ENCODE assay signal across 14 cellular contexts in the genomic region with DNA sequence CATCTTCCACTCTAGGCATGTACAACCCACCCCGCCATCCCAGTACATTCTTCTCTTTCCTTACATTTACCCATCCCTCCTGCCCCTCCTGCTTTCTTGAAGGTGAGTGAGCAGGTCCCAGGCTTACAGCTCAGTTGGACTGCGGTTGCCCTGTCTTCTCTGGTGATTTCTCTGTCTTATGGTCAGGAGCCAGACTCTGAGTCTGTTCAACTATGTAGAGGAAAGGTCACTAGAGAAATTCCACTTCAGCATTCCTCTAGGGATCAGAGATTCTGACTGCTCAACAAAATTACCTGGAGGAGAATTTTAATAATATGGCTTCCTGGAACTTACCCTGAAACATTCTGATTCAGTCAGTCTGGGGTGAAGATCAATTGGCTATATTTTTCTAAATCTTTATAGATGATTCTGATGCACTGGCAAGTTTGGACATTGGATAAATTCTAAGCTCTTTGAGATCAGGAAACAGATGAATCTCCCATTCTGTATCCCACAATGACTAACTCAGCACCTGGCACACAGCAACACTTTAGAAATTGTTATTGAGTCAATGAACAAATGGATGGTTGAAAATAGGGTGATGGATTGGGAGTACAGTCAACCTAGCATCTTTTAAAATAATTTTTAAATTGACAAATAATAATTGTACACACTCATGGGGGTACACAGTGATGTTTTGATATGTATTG.
DNase-seq lines count a peak whose midpoint lies in the region; ATAC-seq, FAIRE-seq and TF ChIP-seq lines count a peak whose summit lies in the region.
"Had no signal": no experiment of that assay in that cellular context is flagged by ENCODE, and none has a peak within 500 bp of the region (broad histone marks: within the 10 kb centered on the region; RNA-seq: fewer than 3 reads in every experiment).

No MANE protein-coding gene starts in this region.

- FAIRE-seq in A549 (lab: Jason Lieb, UNC): peak; percentile 36
- no peak for FAIRE-seq in HepG2 (lab: Jason Lieb, UNC)
- FAIRE-seq: GM12891 had no signal

- no TSS peak for BruUV-seq in HepG2 (replicated peaks; lab: Mats Ljungman, UMichigan)

- POLR2A ChIA-PET in A549 (lab: Yijun Ruan, JAX): no interaction called here
- POLR2A ChIA-PET in HepG2 (lab: Yijun Ruan, JAX): interaction anchor here (0.8 to 1.5 kb wide), 6 partner anchors 8 to 49 kb away, joined by 3 to 5 read pairs (median 3); no protein-coding TSS in a partner anchor

- no peak overlapping the region for H3K9ac ChIP-seq in HepG2 (ENCODE audit: insufficient read depth, low read depth, low read length)

- H3K27ac Mint-ChIP-seq in brain: peak overlapping the region in 3 of 5 experiments; percentile 49 to 70 (median 49)
- no peak overlapping the region for H3K27ac Mint-ChIP-seq in activated CD8-positive, alpha-beta memory T cell treated with anti-CD3 and anti-CD28 coated beads, Interleukin-2, amount 10 ng/mL, durations not matched to agents 7 days and 5 days
- H3K27ac Mint-ChIP-seq: CD4-positive, alpha-beta T cell had no signal

- H4K20me1 ChIP-seq in HepG2 (ENCODE audit: insufficient read depth, low read length): no peaks in the 10 kb centered on the region

- no peak for TF ChIP-seq POLR2A in A549 (IDR thresholded peaks at IDR 0.05; ENCODE audit: low read length)
- TF ChIP-seq POLR2A in HepG2 (IDR thresholded peaks at IDR 0.05; ENCODE audit: insufficient read depth in 1 of 2, low read depth in 2 of 2, low read length in 2 of 2): no peak

- H3K4me3 ChIP-seq in A549 (no peak overlapping the region), HepG2 (replicated peaks in 1 of 3; ENCODE audit: insufficient read depth in 1 of 3, low read depth in 2 of 3, low read length in 3 of 3) (no peak overlapping the region)
- H3K4me3 ChIP-seq: prostate gland had no signal

- no peaks in the 10 kb centered on the region for H3K36me3 Mint-ChIP-seq in brain
- H3K36me3 Mint-ChIP-seq in activated CD8-positive, alpha-beta memory T cell treated with anti-CD3 and anti-CD28 coated beads, Interleukin-2, amount 10 ng/mL, durations not matched to agents 7 days and 5 days: peaks cover 17% of the 10 kb centered on the region

- peaks cover 0 to 5% (median 0%) of the 10 kb centered on the region in 5 experiments for H3K9me3 Mint-ChIP-seq in brain
- peaks cover 3% of the 10 kb centered on the region for H3K9me3 Mint-ChIP-seq in activated CD8-positive, alpha-beta memory T cell treated with anti-CD3 and anti-CD28 coated beads, Interleukin-2, amount 10 ng/mL, durations not matched to agents 7 days and 5 days (ENCODE audit: low read depth)
- H3K9me3 Mint-ChIP-seq: CD4-positive, alpha-beta T cell had no signal

- TF ChIP-seq CTCF in A549 (IDR thresholded peaks at IDR 0.05) (no peak), brain (conservative IDR thresholded peaks at IDR 0.05) (no peak), HepG2 (CRISPR knock-in tag; IDR thresholded peaks at IDR 0.05) (no peak)

- in situ Hi-C loops in HepG2 (cut with HindIII; ENCODE audit: extremely low pct_ligation_motif_present, low pct_unique_long_range_greater_than_20kb): no loop called here

- peaks cover 40% of the 10 kb centered on the region for H3K4me1 Mint-ChIP-seq in brain
- peaks cover 69% of the 10 kb centered on the region for H3K4me1 Mint-ChIP-seq in activated CD8-positive, alpha-beta memory T cell treated with anti-CD3 and anti-CD28 coated beads, Interleukin-2, amount 10 ng/mL, durations not matched to agents 7 days and 5 days

- H3K4me2 ChIP-seq in A549 (peak overlapping the region; percentile 31; the same call in 2 of the 3 replicates), HepG2 (ENCODE audit: low read depth, low read length) (no peak overlapping the region)

- H3K79me2 ChIP-seq in HepG2 (ENCODE audit: insufficient read depth, low read length): no peaks in the 10 kb centered on the region

- TF ChIP-seq RAD21 in A549 (conservative IDR thresholded peaks at IDR 0.05 in 1 of 2, IDR thresholded peaks at IDR 0.05 in 1 of 2) (no peak), HepG2 (CRISPR knock-in tag; IDR thresholded peaks at IDR 0.05) (no peak)

- H2AFZ ChIP-seq in HepG2 (ENCODE audit: low read length): no peak overlapping the region

- H3K27me3 ChIP-seq in HepG2 (ENCODE audit: control insufficient read depth in 1 of 2, insufficient read depth in 2 of 2, low read length in 2 of 2): no peaks in the 10 kb centered on the region

- 97% methylated on average over 2 of the region's 2 CpGs for WGBS in A549 (ENCODE audit: missing lambda C conversion rate)
- 97% methylated on average over 2 of the region's 2 CpGs for WGBS in HepG2 (ENCODE audit: low lambda C conversion rate)

- peak overlapping the region; percentile 96 to 99 for H3K27ac ChIP-seq in A549
- no peak overlapping the region for H3K27ac ChIP-seq in HepG2 (ENCODE audit: extremely low read length, insufficient read depth, low read length)

- no peak for TF ChIP-seq EP300 in A549 (IDR thresholded peaks at IDR 0.05)
- no peak for TF ChIP-seq EP300 in HepG2 (IDR thresholded peaks at IDR 0.05; ENCODE audit: low read depth in 2 of 2, low read length in 2 of 2)
- no peak for TF ChIP-seq EP300 in HepG2 (CRISPR knock-in tag; IDR thresholded peaks at IDR 0.05; ENCODE audit: borderline replicate concordance)

- CTCF ChIA-PET in A549 (lab: Yijun Ruan, JAX): interaction anchor here (0.7 to 2.2 kb wide), 4 partner anchors 40 to 180 kb away, joined by 3 to 6 read pairs (median 3); partner anchors contain the start of gene HIF1A
- CTCF ChIA-PET in HepG2 (lab: Yijun Ruan, JAX; ENCODE audit: low intra/inter-chr PET ratio, low total read pairs): no interaction called here
- CTCF ChIA-PET in activated CD8-positive, alpha-beta memory T cell treated with anti-CD3 and anti-CD28 coated beads, Interleukin-2, amount 10 ng/mL, durations not matched to agents 7 days and 5 days (lab: Charles Lee): interaction anchor here (0.6 to 1.4 kb wide), 3 partner anchors 10 to 106 kb away, joined by 3 to 4 read pairs (median 4); no protein-coding TSS in a partner anchor

- DNase-seq in A549 (ENCODE audit: low read depth in 1 of 2, low spot score in 1 of 2): no peak
- peak; percentile 47 for DNase-seq in HK-2 (ENCODE audit: unreplicated experiment)
- DNase-seq in HepG2 (ENCODE audit: low spot score): no peak
- DNase-seq in activated CD8-positive, alpha-beta memory T cell treated with anti-CD3 and anti-CD28 coated beads, Interleukin-2, amount 10 ng/mL, durations not matched to agents 7 days and 5 days: no peak
- DNase-seq in cortex of kidney (lab: John Stamatoyannopoulos, UW): no peak
- DNase-seq: activated effector memory CD4-positive, alpha-beta T cell treated with anti-CD3 and anti-CD28 coated beads, Interleukin-2, amount 50 U/mL, for 16 hours; CD4-positive, alpha-beta T cell; effector CD8-positive, alpha-beta T cell; Karpas-422 had no signal

- peaks cover 19% of the 10 kb centered on the region for H3K27me3 Mint-ChIP-seq in brain
- H3K27me3 Mint-ChIP-seq in activated CD8-positive, alpha-beta memory T cell treated with anti-CD3 and anti-CD28 coated beads, Interleukin-2, amount 10 ng/mL, durations not matched to agents 7 days and 5 days: peaks cover 21% of the 10 kb centered on the region
- H3K27me3 Mint-ChIP-seq: CD4-positive, alpha-beta T cell had no signal

- intact Hi-C loops in HepG2 (cut with micrococcal nuclease; ENCODE audit: unreplicated experiment): no loop called here

- peaks cover 74% of the 10 kb centered on the region for H3K4me1 ChIP-seq in A549
- peaks cover 89% of the 10 kb centered on the region for H3K4me1 ChIP-seq in HepG2 (ENCODE audit: insufficient read depth, low read length)

- H3K9me3 ChIP-seq in A549 (no peaks in the 10 kb centered on the region), HepG2 (ENCODE audit: low read length) (no peaks in the 10 kb centered on the region)
- H3K9me3 ChIP-seq: prostate gland had no signal

- no peak overlapping the region for H3K4me3 Mint-ChIP-seq in brain
- H3K4me3 Mint-ChIP-seq in activated CD8-positive, alpha-beta memory T cell treated with anti-CD3 and anti-CD28 coated beads, Interleukin-2, amount 10 ng/mL, durations not matched to agents 7 days and 5 days: no peak overlapping the region
- H3K4me3 Mint-ChIP-seq: CD4-positive, alpha-beta T cell had no signal

- no peaks in the 10 kb centered on the region for H3K36me3 ChIP-seq in HepG2 (replicated peaks in 1 of 2; ENCODE audit: control insufficient read depth in 1 of 2, insufficient read depth in 2 of 2, low read length in 2 of 2)
- H3K36me3 ChIP-seq: prostate gland had no signal

- ATAC-seq in A549 (no peak), HepG2 (no peak), GM21723 (IDR thresholded peaks at IDR 0.05; ENCODE audit: unreplicated experiment) (no peak), GM18498 (IDR thresholded peaks at IDR 0.05; ENCODE audit: unreplicated experiment) (no peak)
- no peak for ATAC-seq in activated CD8-positive, alpha-beta memory T cell treated with anti-CD3 and anti-CD28 coated beads, Interleukin-2, amount 10 ng/mL, durations not matched to agents 7 days and 5 days

TF ChIP-seq in A549, 52 proteins besides CTCF, POLR2A, EP300 and RAD21 (continues in another document):
- TF ChIP-seq SREBF2 (IDR thresholded peaks at IDR 0.05) (no peak), KDM1A (IDR thresholded peaks at IDR 0.05; ENCODE audit: low read depth) (no peak), ZNF302 (CRISPR knock-in tag; IDR thresholded peaks at IDR 0.05) (no peak), CEBPB (IDR thresholded peaks at IDR 0.05) (no peak)

TF ChIP-seq in HepG2, 621 proteins besides CTCF, POLR2A, EP300 and RAD21:
- TF ChIP-seq ISL2 (CRISPR knock-in tag; IDR thresholded peaks at IDR 0.05) (no peak), ONECUT2 (CRISPR knock-in tag; IDR thresholded peaks at IDR 0.05) (no peak), ZNF670 (CRISPR knock-in tag; IDR thresholded peaks at IDR 0.05; ENCODE audit: borderline replicate concordance) (no peak), ZNF704 (CRISPR knock-in tag; IDR thresholded peaks at IDR 0.05; ENCODE audit: borderline replicate concordance) (no peak), ZNF83 (CRISPR knock-in tag; IDR thresholded peaks at IDR 0.05; ENCODE audit: borderline replicate concordance) (no peak), ELF4 (CRISPR knock-in tag; IDR thresholded peaks at IDR 0.05; ENCODE audit: borderline replicate concordance) (no peak), PPARG (CRISPR knock-in tag; conservative IDR thresholded peaks at IDR 0.05) (peak; percentile 24; the same call in 1 of the 2 replicates)
